In the genomic region with DNA sequence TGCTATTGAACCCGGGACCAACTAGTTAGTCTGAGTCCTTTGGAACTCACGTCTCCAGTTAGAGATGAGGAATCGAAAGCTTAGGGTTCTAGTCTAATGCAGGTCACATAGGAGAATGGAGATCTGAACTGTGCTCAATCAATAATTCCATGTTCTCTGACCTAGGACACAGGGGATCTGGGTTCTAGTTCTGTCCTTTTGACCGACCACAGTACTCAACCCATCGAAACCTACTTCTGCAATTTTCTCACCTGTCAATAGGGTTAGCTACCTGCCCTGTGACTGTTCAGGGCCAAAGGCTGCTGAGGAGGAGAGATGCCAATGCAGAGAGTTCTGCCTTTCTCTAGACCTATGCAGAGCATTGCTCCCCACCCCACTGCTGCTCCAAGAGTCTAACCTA, we compare ENCODE assay signal across 20 cellular contexts.
"Had no signal": no experiment of that assay in that cellular context is flagged by ENCODE, and none has a peak within 500 bp of the region (broad histone marks: within the 10 kb centered on the region; RNA-seq: fewer than 3 reads in every experiment).

No MANE protein-coding gene starts in this region.

- H3K9me3 ChIP-seq: esophagus muscularis mucosa, gastroesophageal sphincter, pancreas, suprapubic skin, thyroid gland, upper lobe of right lung, vagina had no signal

- ATAC-seq: gastroesophageal sphincter; left ventricle myocardium superior; natural killer cell treated with Interleukin-12 subunit alpha and Interleukin-12 subunit beta and Interleukin-15 and Interleukin-18, amount 100 ng/mL, for 72 hours; pancreas; right cardiac atrium; stimulated activated naive CD8-positive, alpha-beta T cell treated with anti-CD3 and anti-CD28 coated beads, Interleukin-15, Interleukin-2, amounts not matched to agents 100 U/mL and 50 U/mL, for 24 hours; upper lobe of right lung had no signal

- H2AFZ ChIP-seq: neural progenitor cell had no signal

- H3K4me3 Mint-ChIP-seq: immature natural killer cell; natural killer cell treated with Interleukin-12 subunit alpha and Interleukin-12 subunit beta and Interleukin-15 and Interleukin-18, amount 100 ng/mL, for 72 hours; neural progenitor cell had no signal

- H3K4me1 Mint-ChIP-seq: neural progenitor cell had no signal

- H3K27ac ChIP-seq: epithelial cell of prostate, esophagus muscularis mucosa, gastroesophageal sphincter, neural progenitor cell, pancreas, suprapubic skin, thyroid gland, upper lobe of right lung, vagina had no signal

- H3K27me3 Mint-ChIP-seq: natural killer cell treated with Interleukin-12 subunit alpha and Interleukin-12 subunit beta and Interleukin-15 and Interleukin-18, amount 100 ng/mL, for 72 hours; progenitor cell of endocrine pancreas had no signal

- H3K27ac Mint-ChIP-seq: neural progenitor cell, progenitor cell of endocrine pancreas had no signal

- H3K9me3 Mint-ChIP-seq: immature natural killer cell; natural killer cell treated with Interleukin-12 subunit alpha and Interleukin-12 subunit beta and Interleukin-15 and Interleukin-18, amount 100 ng/mL, for 72 hours; neural progenitor cell had no signal

- H3K9ac ChIP-seq: neural progenitor cell had no signal

- H3K36me3 ChIP-seq: neural progenitor cell had no signal

- DNase-seq: cortex of kidney; effector memory CD4-positive, alpha-beta T cell; immature natural killer cell; left ventricle myocardium superior; nucleus accumbens; pancreas; right cardiac atrium; stimulated activated CD4-positive, alpha-beta T cell treated with anti-CD3 and anti-CD28 coated beads, Interleukin-2, amount 100 ng/mL, for 48 hours; stimulated activated naive CD8-positive, alpha-beta T cell treated with anti-CD3 and anti-CD28 coated beads, Interleukin-15, Interleukin-2, amounts not matched to agents 100 U/mL and 50 U/mL, for 24 hours; thyroid gland; upper lobe of right lung had no signal

- H3K4me2 ChIP-seq: neural progenitor cell, smooth muscle cell had no signal

- H3K27me3 ChIP-seq: esophagus muscularis mucosa, gastroesophageal sphincter, neural progenitor cell, pancreas, suprapubic skin, thyroid gland, upper lobe of right lung, vagina had no signal

- H3K4me1 ChIP-seq: gastroesophageal sphincter, neural progenitor cell, suprapubic skin, thyroid gland, vagina had no signal

- H3K4me3 ChIP-seq: esophagus muscularis mucosa, gastroesophageal sphincter, neural progenitor cell, pancreas, smooth muscle cell, suprapubic skin, thyroid gland, upper lobe of right lung, vagina had no signal
